In the genomic region with DNA sequence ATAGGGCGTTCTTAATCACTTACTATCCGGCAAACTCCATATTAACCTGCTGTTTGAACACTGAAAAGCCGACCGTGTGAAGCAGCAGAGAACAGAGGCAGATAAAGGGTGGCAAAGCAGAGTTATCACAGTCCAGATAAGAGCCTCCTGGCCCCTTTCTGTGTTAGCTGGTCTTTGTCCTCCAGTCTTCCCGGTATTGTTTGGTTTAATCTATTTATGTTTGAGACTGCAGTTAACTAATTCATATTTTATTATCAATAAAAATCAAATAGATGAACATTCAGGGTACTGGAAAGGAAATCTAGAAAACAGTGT, we compare ENCODE assay signal across 17 cellular contexts. TPM values are rescaled to one million over a fixed set of nuclear protein-coding genes. Genes with fewer than 3 reads are reported as not detected.
DNase-seq lines count a peak whose midpoint lies in the region; ATAC-seq and TF ChIP-seq lines count a peak whose summit lies in the region.
"Had no signal": no experiment of that assay in that cellular context is flagged by ENCODE, and none has a peak within 500 bp of the region (broad histone marks: within the 10 kb centered on the region; RNA-seq: fewer than 3 reads in every experiment).

No MANE protein-coding gene starts in this region.

- no peaks in the 10 kb centered on the region for H3K36me3 Mint-ChIP-seq in endodermal cell (ENCODE audit: low read depth)
- no peaks in the 10 kb centered on the region for H3K36me3 Mint-ChIP-seq in activated T-cell treated with anti-CD3 and anti-CD28 coated beads, Interleukin-2, amount 50 U/mL, for 4 hours (ENCODE audit: insufficient read depth)

- peaks cover 0 to 8% of the 10 kb centered on the region in 2 experiments; a peak in 2 of 4 replicates for H3K4me1 ChIP-seq in SK-N-SH (ENCODE audit: control insufficient read depth in 1 of 2, insufficient read depth in 2 of 2, low read depth in 1 of 2, low read length in 1 of 2)
- H3K4me1 ChIP-seq in endodermal cell (ENCODE audit: control insufficient read depth, insufficient read depth, low read length), result peaks cover 23% of the 10 kb centered on the region
- H3K4me1 ChIP-seq in mucosa of descending colon (ENCODE audit: low read depth), result peaks cover 4% of the 10 kb centered on the region
- H3K4me1 ChIP-seq: A549 had no signal

- no peak overlapping the region for H3K4me3 Mint-ChIP-seq in endodermal cell
- no peak overlapping the region for H3K4me3 Mint-ChIP-seq in activated T-cell treated with anti-CD3 and anti-CD28 coated beads, Interleukin-2, amount 50 U/mL, for 4 hours
- H3K4me3 Mint-ChIP-seq: CD4-positive, alpha-beta T cell; H9 had no signal

- H3K9ac ChIP-seq in SK-N-SH (no peak overlapping the region), endodermal cell (ENCODE audit: extremely low read depth, low read length, poor library complexity, severe bottlenecking) (no peak overlapping the region)

- H3K79me2 ChIP-seq in SK-N-SH (ENCODE audit: insufficient read depth), result no peaks in the 10 kb centered on the region

- TF ChIP-seq CTCF in SK-N-SH (IDR thresholded peaks at IDR 0.05) (no peak), endodermal cell (conservative IDR thresholded peaks at IDR 0.05) (no peak), mucosa of descending colon (IDR thresholded peaks at IDR 0.05) (no peak)

- no peaks in the 10 kb centered on the region for H3K9me2 ChIP-seq in SK-N-SH

- no peak overlapping the region for H3K4me3 ChIP-seq in SK-N-SH (ENCODE audit: low read depth in 2 of 2, low read length in 1 of 2)
- peak overlapping the region; percentile 38 for H3K4me3 ChIP-seq in endodermal cell (ENCODE audit: low read length)
- no peak overlapping the region for H3K4me3 ChIP-seq in mucosa of descending colon
- H3K4me3 ChIP-seq: A549 had no signal

- H4K20me1 ChIP-seq in SK-N-SH (ENCODE audit: insufficient read depth), result no peaks in the 10 kb centered on the region

- H3K4me1 Mint-ChIP-seq in endodermal cell, result peaks cover 32% of the 10 kb centered on the region
- H3K4me1 Mint-ChIP-seq in activated T-cell treated with anti-CD3 and anti-CD28 coated beads, Interleukin-2, amount 50 U/mL, for 4 hours (ENCODE audit: low read depth), result no peaks in the 10 kb centered on the region

- H3F3A ChIP-seq in SK-N-SH (replicated peaks; ENCODE audit: insufficient read depth), result no peaks in the 10 kb centered on the region

- TF ChIP-seq EP300 in SK-N-SH (IDR thresholded peaks at IDR 0.05; ENCODE audit: borderline replicate concordance in 1 of 2, low read depth in 1 of 2, low read length in 1 of 2), result peak in 1 of 2 experiments; percentile 56; a peak in 1 of 4 replicates

- POLR2A ChIA-PET in SK-N-SH (lab: Yijun Ruan, JAX), result no interaction called here

- H3K27ac ChIP-seq in SK-N-SH (ENCODE audit: low read depth in 2 of 2, low read length in 1 of 2), result no peak overlapping the region
- no peak overlapping the region for H3K27ac ChIP-seq in endodermal cell (ENCODE audit: low read depth, low read length)
- H3K27ac ChIP-seq: 22Rv1, A549, C4-2B had no signal

- H3K36me3 ChIP-seq in SK-N-SH (replicated peaks in 1 of 2; ENCODE audit: control insufficient read depth in 1 of 2, insufficient read depth in 2 of 2, low read length in 1 of 2) (no peaks in the 10 kb centered on the region), endodermal cell (ENCODE audit: control insufficient read depth, insufficient read depth, low read length) (no peaks in the 10 kb centered on the region), mucosa of descending colon (ENCODE audit: low read depth) (no peaks in the 10 kb centered on the region)

- H3K27me3 ChIP-seq in SK-N-SH (ENCODE audit: insufficient read depth) (peaks cover under 1% of the 10 kb centered on the region; the same call in 1 of the 2 replicates), endodermal cell (ENCODE audit: control insufficient read depth, insufficient read depth, low read length, poor library complexity, severe bottlenecking) (peaks cover 30% of the 10 kb centered on the region)

- no peak overlapping the region for H3K27ac Mint-ChIP-seq in endodermal cell
- H3K27ac Mint-ChIP-seq: CD4-positive, alpha-beta T cell; H9 had no signal

- no peak overlapping the region for H2AFZ ChIP-seq in SK-N-SH (ENCODE audit: low read depth)

- WGBS in SK-N-SH (ENCODE audit: low lambda C conversion rate), result 9% methylated on average over 5 of the region's 5 CpGs
- 28 to 37% methylated on average over 2 to 5 of the region's 5 CpGs for WGBS in endodermal cell (ENCODE audit: insufficient coverage in 1 of 2, insufficient read length in 1 of 2), 2 experiments

- H3K9me3 Mint-ChIP-seq in endodermal cell, result no peaks in the 10 kb centered on the region
- no peaks in the 10 kb centered on the region for H3K9me3 Mint-ChIP-seq in activated T-cell treated with anti-CD3 and anti-CD28 coated beads, Interleukin-2, amount 50 U/mL, for 4 hours
- H3K9me3 Mint-ChIP-seq: CD4-positive, alpha-beta T cell; H9 had no signal

- ATAC-seq in SK-N-SH treated with all-trans-retinoic acid at 6 μM for 48 hours (no peak), mucosa of descending colon (peak; percentile 62), HG03025 (IDR thresholded peaks at IDR 0.05; ENCODE audit: low FRiP score, unreplicated experiment) (no peak)
- no peak for ATAC-seq in activated T-cell treated with anti-CD3 and anti-CD28 coated beads, Interleukin-2, amount 50 U/mL, for 4 hours
- ATAC-seq: A549, HepG2 had no signal

- CTCF ChIA-PET in SK-N-SH (lab: Yijun Ruan, JAX), result interaction anchor here (1.2 to 1.4 kb wide), 2 partner anchors 20 to 73 kb away, joined by 3 read pairs; no protein-coding TSS in a partner anchor

- H3K4me2 ChIP-seq in SK-N-SH, result no peak overlapping the region
- H3K4me2 ChIP-seq: A549 had no signal

- no peak for TF ChIP-seq RAD21 in SK-N-SH (IDR thresholded peaks at IDR 0.05; ENCODE audit: low read length)

- H3K9me3 ChIP-seq in SK-N-SH (no peaks in the 10 kb centered on the region), endodermal cell (ENCODE audit: control insufficient read depth, low read length) (no peaks in the 10 kb centered on the region), mucosa of descending colon (no peaks in the 10 kb centered on the region)
- H3K9me3 ChIP-seq: A549, Caco-2 had no signal

- peak; percentile 45 for DNase-seq in SK-N-SH
- no peak for DNase-seq in endodermal cell
- DNase-seq in mucosa of descending colon, result no peak
- DNase-seq in activated CD4-positive, alpha-beta T cell treated with anti-CD3 and anti-CD28 coated beads for 4 hours, result no peak
- no peak for DNase-seq in activated T-cell treated with anti-CD3 and anti-CD28 coated beads, Interleukin-2, amount 50 U/mL, for 4 hours
- DNase-seq: AML-193; Caco-2; CD4-positive, alpha-beta T cell; H9 had no signal

- intact Hi-C loops in mucosa of descending colon (cut with DNase I, micrococcal nuclease), result no loop called here

- H3K27me3 Mint-ChIP-seq in endodermal cell (ENCODE audit: insufficient read depth), result peaks cover 20% of the 10 kb centered on the region
- H3K27me3 Mint-ChIP-seq in activated T-cell treated with anti-CD3 and anti-CD28 coated beads, Interleukin-2, amount 50 U/mL, for 4 hours (ENCODE audit: low read depth), result peaks cover 23% of the 10 kb centered on the region

TF ChIP-seq in SK-N-SH, 30 proteins besides CTCF, POLR2A, EP300 and RAD21:
- TF ChIP-seq GATA2 (CRISPR knock-in tag; IDR thresholded peaks at IDR 0.05) (peak; percentile 29; the same call in 1 of the 2 replicates), CHD2 (IDR thresholded peaks at IDR 0.05; ENCODE audit: low read length, partially characterized antibody) (no peak)

TF ChIP-seq in SK-N-SH treated with all-trans-retinoic acid at 6 μM for 48 hours, 23 proteins besides CTCF, POLR2A, EP300 and RAD21 (continues in another document):
- TF ChIP-seq ZFP3 (CRISPR knock-in tag; IDR thresholded peaks at IDR 0.05) (no peak), ZC3H10 (CRISPR knock-in tag; IDR thresholded peaks at IDR 0.05) (no peak), ZNF8 (CRISPR knock-in tag; IDR thresholded peaks at IDR 0.05) (no peak), ZNF70 (CRISPR knock-in tag; IDR thresholded peaks at IDR 0.05) (no peak), GLIS3 (CRISPR knock-in tag; IDR thresholded peaks at IDR 0.05) (no peak), ZFP30 (CRISPR knock-in tag; IDR thresholded peaks at IDR 0.05) (no peak), RARB (CRISPR knock-in tag; IDR thresholded peaks at IDR 0.05) (no peak), BACH2 (CRISPR knock-in tag; IDR thresholded peaks at IDR 0.05; ENCODE audit: borderline replicate concordance) (no peak)
- TF ChIP-seq, protein P1, sequence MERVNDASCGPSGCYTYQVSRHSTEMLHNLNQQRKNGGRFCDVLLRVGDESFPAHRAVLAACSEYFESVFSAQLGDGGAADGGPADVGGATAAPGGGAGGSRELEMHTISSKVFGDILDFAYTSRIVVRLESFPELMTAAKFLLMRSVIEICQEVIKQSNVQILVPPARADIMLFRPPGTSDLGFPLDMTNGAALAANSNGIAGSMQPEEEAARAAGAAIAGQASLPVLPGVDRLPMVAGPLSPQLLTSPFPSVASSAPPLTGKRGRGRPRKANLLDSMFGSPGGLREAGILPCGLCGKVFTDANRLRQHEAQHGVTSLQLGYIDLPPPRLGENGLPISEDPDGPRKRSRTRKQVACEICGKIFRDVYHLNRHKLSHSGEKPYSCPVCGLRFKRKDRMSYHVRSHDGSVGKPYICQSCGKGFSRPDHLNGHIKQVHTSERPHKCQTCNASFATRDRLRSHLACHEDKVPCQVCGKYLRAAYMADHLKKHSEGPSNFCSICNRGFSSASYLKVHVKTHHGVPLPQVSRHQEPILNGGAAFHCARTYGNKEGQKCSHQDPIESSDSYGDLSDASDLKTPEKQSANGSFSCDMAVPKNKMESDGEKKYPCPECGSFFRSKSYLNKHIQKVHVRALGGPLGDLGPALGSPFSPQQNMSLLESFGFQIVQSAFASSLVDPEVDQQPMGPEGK (CRISPR knock-in tag; IDR thresholded peaks at IDR 0.05; ENCODE audit: borderline replicate concordance), result no peak
- TF ChIP-seq, protein P2, sequence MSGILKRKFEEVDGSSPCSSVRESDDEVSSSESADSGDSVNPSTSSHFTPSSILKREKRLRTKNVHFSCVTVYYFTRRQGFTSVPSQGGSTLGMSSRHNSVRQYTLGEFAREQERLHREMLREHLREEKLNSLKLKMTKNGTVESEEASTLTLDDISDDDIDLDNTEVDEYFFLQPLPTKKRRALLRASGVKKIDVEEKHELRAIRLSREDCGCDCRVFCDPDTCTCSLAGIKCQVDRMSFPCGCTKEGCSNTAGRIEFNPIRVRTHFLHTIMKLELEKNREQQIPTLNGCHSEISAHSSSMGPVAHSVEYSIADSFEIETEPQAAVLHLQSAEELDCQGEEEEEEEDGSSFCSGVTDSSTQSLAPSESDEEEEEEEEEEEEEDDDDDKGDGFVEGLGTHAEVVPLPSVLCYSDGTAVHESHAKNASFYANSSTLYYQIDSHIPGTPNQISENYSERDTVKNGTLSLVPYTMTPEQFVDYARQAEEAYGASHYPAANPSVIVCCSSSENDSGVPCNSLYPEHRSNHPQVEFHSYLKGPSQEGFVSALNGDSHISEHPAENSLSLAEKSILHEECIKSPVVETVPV (CRISPR knock-in tag; IDR thresholded peaks at IDR 0.05), result no peak

RNA-seq across cellular contexts. Expression of a gene that starts 6.0 kb away (rescaled TPM):
- not detected in 2 replicates for polyA plus RNA-seq in SK-N-SH (2012; rRNA removed)
- not detected in 2 replicates for polyA plus RNA-seq in SK-N-SH (2012; cell fraction: cytosol; rRNA removed)
- not detected in 2 replicates for polyA plus RNA-seq in SK-N-SH (2012; cell fraction: nucleus; rRNA removed)
- total RNA-seq in endodermal cell (not detected), mucosa of descending colon (10 to 100 TPM; 15.0 to 18.8 (median 17.3) TPM)
- polyA plus RNA-seq in endodermal cell (2013, experiment 1 of 2), result not detected
- polyA plus RNA-seq in endodermal cell (2013, experiment 2 of 2), result not detected
- not detected for total RNA-seq in activated T-cell treated with anti-CD3 and anti-CD28 coated beads, Interleukin-2, amount 50 U/mL, for 4 hours
- total RNA-seq: Caco-2; CD4-positive, alpha-beta T cell; H1; H9; HepG2 had no signal
- polyA plus RNA-seq: A549, BJ, H1, HepG2 had no signal

Comparison
In these comparisons a context has a peak if more than half of its experiments do, and no peak if none do; other contexts are left out.
1. RNA of a gene that starts 6.0 kb away (total RNA-seq): 15.0 to 18.8 TPM in mucosa of descending colon; not detected in endodermal cell and not detected in activated T-cell treated with anti-CD3 and anti-CD28 coated beads, Interleukin-2, amount 50 U/mL, for 4 hours; every median in the first group is over 10 times any median in the second.